12 cellular contexts compared by ENCODE assay signal in the genomic region with DNA sequence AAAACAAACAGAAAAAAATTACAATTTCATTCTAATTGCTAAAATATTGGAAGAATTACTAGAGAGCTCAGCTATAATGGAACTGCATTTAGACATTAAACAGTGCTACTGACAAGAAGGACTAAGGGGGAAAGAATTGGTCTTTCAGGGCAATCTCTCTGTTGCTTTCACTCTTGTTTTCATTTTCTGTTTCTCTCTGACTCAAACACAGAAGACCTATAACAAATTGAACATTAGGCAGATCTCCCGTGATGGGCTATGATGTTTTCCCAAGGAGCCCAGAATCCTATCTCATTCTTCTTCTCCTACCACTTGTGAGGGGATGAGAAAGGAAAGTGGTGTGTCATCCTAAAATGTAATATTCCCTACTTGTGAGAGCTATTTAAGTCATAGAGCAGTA.
DNase-seq lines count a peak whose midpoint lies in the region; ATAC-seq, FAIRE-seq and TF ChIP-seq lines count a peak whose summit lies in the region.
"Had no signal": no experiment of that assay in that cellular context is flagged by ENCODE, and none has a peak within 500 bp of the region (broad histone marks: within the 10 kb centered on the region; RNA-seq: fewer than 3 reads in every experiment).

No MANE protein-coding gene starts in this region.

- no peak overlapping the region for H3K27ac ChIP-seq in GM12878 (ENCODE audit: control insufficient read depth, insufficient read depth)

- TF ChIP-seq POLR2A in GM12878 (IDR thresholded peaks at IDR 0.05; ENCODE audit: low read depth, low read length) = no peak

- H4K20me1 ChIP-seq in GM12878 (ENCODE audit: control insufficient read depth, insufficient read depth) = no peaks in the 10 kb centered on the region

- H3K9ac ChIP-seq in GM12878 (ENCODE audit: control insufficient read depth, insufficient read depth, low read length) = no peak overlapping the region

- H3K9me3 ChIP-seq in GM12878 (replicated peaks; ENCODE audit: control insufficient read depth, insufficient read depth, low read length) = no peaks in the 10 kb centered on the region

- peak; percentile 1 for DNase-seq in GM12878 (ENCODE audit: low read depth, low spot score)
- DNase-seq in cardiac septum (ENCODE audit: low spot score) = no peak
- DNase-seq in GM13977 (ENCODE audit: low spot score) = no peak
- DNase-seq in SKM-1 (lab: John Stamatoyannopoulos, UW; ENCODE audit: unreplicated experiment) = no peak
- DNase-seq in left cardiac atrium = no peak
- DNase-seq: left colon; NCI-H774; stimulated activated CD4-positive, alpha-beta T cell treated with anti-CD3 and anti-CD28 coated beads, Interleukin-4, amount 100 ng/mL, for 1 hour; T-cell had no signal

- SMC1A ChIA-PET in GM12878 (lab: Charles Lee; ENCODE audit: uncharacterized antibody, unreplicated experiment) = no interaction called here

- 0% methylated on average over 1 of the region's 1 CpG for WGBS in GM12878 (ENCODE audit: insufficient coverage, insufficient replicate concordance, low lambda C conversion rate, missing lambda C conversion rate)

- H3K4me1 ChIP-seq in GM12878 (ENCODE audit: control insufficient read depth, insufficient read depth, low read length) = no peaks in the 10 kb centered on the region

- H3K79me2 ChIP-seq in GM12878 (ENCODE audit: control insufficient read depth, insufficient read depth, low read length) = no peaks in the 10 kb centered on the region

- TF ChIP-seq CTCF in GM12878 (IDR thresholded peaks at IDR 0.05 in 2 of 3, conservative IDR thresholded peaks at IDR 0.05 in 1 of 3; ENCODE audit: control insufficient read depth in 2 of 3, extremely low read depth in 1 of 3, insufficient read depth in 1 of 3, low read depth in 3 of 3, low read length in 3 of 3) = no peak
- TF ChIP-seq CTCF in GM13977 (IDR thresholded peaks at IDR 0.05; ENCODE audit: extremely low read depth, insufficient read depth, missing control alignments) = no peak

- no peak overlapping the region for H3K4me2 ChIP-seq in GM12878 (ENCODE audit: control insufficient read depth, insufficient read depth)

- BruUV-seq in GM12878 (replicated peaks; lab: Mats Ljungman, UMichigan) = no TSS peak

- no peak for TF ChIP-seq RAD21 in GM12878 (IDR thresholded peaks at IDR 0.05; ENCODE audit: insufficient read depth, low read depth, low read length)

- intact Hi-C loops in GM12878 (cut with micrococcal nuclease; ENCODE audit: unreplicated experiment) = no loop called here
- intact Hi-C loops in cardiac septum (cut with DNase I) = no loop called here
- intact Hi-C loops in left cardiac atrium (cut with DNase I) = no loop called here

- no peak overlapping the region for H3K4me3 ChIP-seq in GM12878

- CTCF ChIA-PET in GM12878 (lab: Yijun Ruan, JAX) = no interaction called here

- H3K27me3 ChIP-seq in GM12878 (replicated peaks in 1 of 2; ENCODE audit: control insufficient read depth in 2 of 2, insufficient read depth in 2 of 2, low read length in 1 of 2) = no peaks in the 10 kb centered on the region

- POLR2A ChIA-PET in GM12878 (lab: Charles Lee) = no interaction called here

- in situ Hi-C loops in GM12878 (cut with MboI) (no loop called here), GM13977 (cut with MboI; ENCODE audit: low pct_unique_long_range_greater_than_20kb, low sequenced_read_pairs, unreplicated experiment) (no loop called here)

- H3K36me3 ChIP-seq in GM12878 (ENCODE audit: control insufficient read depth in 2 of 2, insufficient read depth in 2 of 2, low read length in 1 of 2) = no peaks in the 10 kb centered on the region

- H2AFZ ChIP-seq in GM12878 (ENCODE audit: control insufficient read depth, low read depth, low read length) = no peak overlapping the region

- TF ChIP-seq EP300 in GM12878 (IDR thresholded peaks at IDR 0.05; ENCODE audit: borderline replicate concordance in 1 of 2, control insufficient read depth in 1 of 2, low read depth in 2 of 2, low read length in 2 of 2) = no peak

- peak; percentile 98 for ATAC-seq in GM18870 (IDR thresholded peaks at IDR 0.05; ENCODE audit: unreplicated experiment)
- peak; percentile 85 for ATAC-seq in GM21515 (IDR thresholded peaks at IDR 0.05; ENCODE audit: unreplicated experiment)
- ATAC-seq in HG03103 (IDR thresholded peaks at IDR 0.05; ENCODE audit: low read depth, unreplicated experiment) = peak; percentile 75
- peak; percentile 68 for ATAC-seq in GM12878
- ATAC-seq in left cardiac atrium = no peak
- ATAC-seq: left colon, T-cell had no signal

- RAD21 ChIA-PET in GM12878 (lab: Charles Lee; ENCODE audit: unreplicated experiment) = no interaction called here

- peak; percentile 69 for FAIRE-seq in GM12878 (lab: Jason Lieb, UNC)

TF ChIP-seq in GM12878, 131 proteins besides CTCF, POLR2A, EP300 and RAD21:
- TF ChIP-seq SMARCA5 (IDR thresholded peaks at IDR 0.05) (no peak), JUNB (IDR thresholded peaks at IDR 0.05) (0 out of 2 replicates have a peak, but pooled peaks have one; percentile 20)

Comparison
In these comparisons a context has a peak if more than half of its experiments do, and no peak if none do; other contexts are left out.
1. ATAC-seq: peak in GM18870 (single experiment), GM21515 (single experiment), HG03103 (single experiment) and GM12878 (single experiment); none in left cardiac atrium (0 of 2).